14 cellular contexts compared by ENCODE assay signal in the genomic region with DNA sequence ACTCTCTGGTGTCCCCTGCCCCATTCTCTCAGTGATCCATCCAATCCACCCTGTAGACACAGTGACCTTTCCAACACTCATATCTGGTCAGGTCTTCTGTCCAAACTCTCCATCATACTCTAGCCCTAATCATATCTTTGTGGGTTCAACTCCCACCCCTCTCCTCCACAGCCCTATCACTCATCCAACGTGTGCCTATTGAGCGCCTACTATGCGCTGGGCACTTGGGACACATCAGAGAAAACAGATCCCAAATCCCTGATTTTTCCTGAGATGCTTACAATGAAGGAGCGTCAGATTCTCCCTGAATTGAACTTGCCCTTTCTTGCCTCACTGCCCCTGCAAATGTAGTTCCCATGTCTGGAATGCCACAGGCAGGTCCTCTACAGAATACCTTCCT. TPM values are rescaled to one million over a fixed set of nuclear protein-coding genes. Genes with fewer than 3 reads are reported as not detected.
A peak's percentile ranks its signal among the peaks of the same experiment; 100 is the strongest.
DNase-seq lines count a peak whose midpoint lies in the region; ATAC-seq, FAIRE-seq and TF ChIP-seq lines count a peak whose summit lies in the region.
"Had no signal": no experiment of that assay in that cellular context is flagged by ENCODE, and none has a peak within 500 bp of the region (broad histone marks: within the 10 kb centered on the region; RNA-seq: fewer than 3 reads in every experiment).

No MANE protein-coding gene starts in this region.

- no peaks in the 10 kb centered on the region for H3K27me3 Mint-ChIP-seq in activated CD4-positive, alpha-beta memory T cell treated with anti-CD3 and anti-CD28 coated beads for 36 hours
- no peaks in the 10 kb centered on the region for H3K27me3 Mint-ChIP-seq in activated CD4-positive, alpha-beta memory T cell treated with anti-CD3 and anti-CD28 coated beads, Interleukin-2, amount 10 ng/mL, durations not matched to agents 7 days and 5 days
- H3K27me3 Mint-ChIP-seq in naive thymus-derived CD4-positive, alpha-beta T cell = no peaks in the 10 kb centered on the region

- no peak overlapping the region for H3K9ac ChIP-seq in PC-3 (ENCODE audit: low read length)

- no peaks in the 10 kb centered on the region for H3F3A ChIP-seq in PC-3 (ENCODE audit: low read length, unreplicated experiment)

- no peak overlapping the region for H2AFZ ChIP-seq in PC-3 (ENCODE audit: low read length)

- FAIRE-seq in urothelium cell line (lab: Jason Lieb, UNC) = no peak

- no peaks in the 10 kb centered on the region for H3K9me3 ChIP-seq in PC-3 (ENCODE audit: low read length)
- H3K9me3 ChIP-seq in naive thymus-derived CD4-positive, alpha-beta T cell (ENCODE audit: control insufficient read depth in 2 of 3, low read length in 3 of 3) = no peaks in the 10 kb centered on the region
- H3K9me3 ChIP-seq: ovary, upper lobe of right lung had no signal

- CTCF ChIA-PET in activated CD4-positive, alpha-beta memory T cell treated with anti-CD3 and anti-CD28 coated beads for 36 hours (lab: Charles Lee) = interaction anchor here (1.0 to 3.2 kb wide), 2 partner anchors 45 to 201 kb away, joined by 3 to 36 read pairs; partner anchors contain the start of gene ITGAL
- CTCF ChIA-PET in activated CD4-positive, alpha-beta memory T cell treated with anti-CD3 and anti-CD28 coated beads, Interleukin-2, amount 10 ng/mL, durations not matched to agents 7 days and 5 days (lab: Charles Lee) = no interaction called here
- CTCF ChIA-PET in PC-3 (lab: Charles Lee) = no interaction called here
- CTCF ChIA-PET in naive thymus-derived CD4-positive, alpha-beta T cell (lab: Charles Lee) = no interaction called here

- POLR2A ChIA-PET in activated CD4-positive, alpha-beta memory T cell treated with anti-CD3 and anti-CD28 coated beads for 36 hours (lab: Charles Lee) = no interaction called here
- POLR2A ChIA-PET in activated CD4-positive, alpha-beta memory T cell treated with anti-CD3 and anti-CD28 coated beads, Interleukin-2, amount 10 ng/mL, durations not matched to agents 7 days and 5 days (lab: Charles Lee) = interaction anchor here (0.9 to 3.6 kb wide), 2 partner anchors 45 to 129 kb away, joined by 3 to 41 read pairs; partner anchors contain the start of gene ITGAL
- POLR2A ChIA-PET in PC-3 (lab: Charles Lee; ENCODE audit: unreplicated experiment) = no interaction called here
- POLR2A ChIA-PET in naive thymus-derived CD4-positive, alpha-beta T cell (lab: Charles Lee) = interaction anchor here (0.9 kb wide), 1 partner anchor 10 kb away, joined by 3 read pairs; no protein-coding TSS in a partner anchor

- no peaks in the 10 kb centered on the region for H3K9me3 Mint-ChIP-seq in activated CD4-positive, alpha-beta memory T cell treated with anti-CD3 and anti-CD28 coated beads for 36 hours
- no peaks in the 10 kb centered on the region for H3K9me3 Mint-ChIP-seq in activated CD4-positive, alpha-beta memory T cell treated with anti-CD3 and anti-CD28 coated beads, Interleukin-2, amount 10 ng/mL, durations not matched to agents 7 days and 5 days
- H3K9me3 Mint-ChIP-seq in naive thymus-derived CD4-positive, alpha-beta T cell = peaks cover 0 to 2% (median 0%) of the 10 kb centered on the region in 11 donors

- BruUV-seq in PC-3 (replicated peaks; lab: Mats Ljungman, UMichigan) = no TSS peak

- H3K27ac Mint-ChIP-seq in activated CD4-positive, alpha-beta memory T cell treated with anti-CD3 and anti-CD28 coated beads for 36 hours = peak overlapping the region; percentile 44
- no peak overlapping the region for H3K27ac Mint-ChIP-seq in activated CD4-positive, alpha-beta memory T cell treated with anti-CD3 and anti-CD28 coated beads, Interleukin-2, amount 10 ng/mL, durations not matched to agents 7 days and 5 days
- H3K27ac Mint-ChIP-seq in naive thymus-derived CD4-positive, alpha-beta T cell = peak overlapping the region in 5 of 9 donors; percentile 2 to 78 (median 59)

- peaks cover 24% of the 10 kb centered on the region for H3K4me1 Mint-ChIP-seq in activated CD4-positive, alpha-beta memory T cell treated with anti-CD3 and anti-CD28 coated beads for 36 hours (ENCODE audit: low read depth)
- peaks cover 27% of the 10 kb centered on the region for H3K4me1 Mint-ChIP-seq in activated CD4-positive, alpha-beta memory T cell treated with anti-CD3 and anti-CD28 coated beads, Interleukin-2, amount 10 ng/mL, durations not matched to agents 7 days and 5 days
- H3K4me1 Mint-ChIP-seq in naive thymus-derived CD4-positive, alpha-beta T cell = peaks cover 7 to 17% (median 11%) of the 10 kb centered on the region in 7 donors

- peaks cover 32% of the 10 kb centered on the region for H3K36me3 Mint-ChIP-seq in activated CD4-positive, alpha-beta memory T cell treated with anti-CD3 and anti-CD28 coated beads for 36 hours
- H3K36me3 Mint-ChIP-seq in activated CD4-positive, alpha-beta memory T cell treated with anti-CD3 and anti-CD28 coated beads, Interleukin-2, amount 10 ng/mL, durations not matched to agents 7 days and 5 days (ENCODE audit: low read depth) = peaks cover 36% of the 10 kb centered on the region
- H3K36me3 Mint-ChIP-seq in naive thymus-derived CD4-positive, alpha-beta T cell = peaks cover 4 to 15% (median 9%) of the 10 kb centered on the region in 5 donors

- H3K27ac ChIP-seq in PC-3 (ENCODE audit: low read length) = no peak overlapping the region
- peak overlapping the region; percentile 35 for H3K27ac ChIP-seq in naive thymus-derived CD4-positive, alpha-beta T cell (ENCODE audit: low read depth, low read length)
- H3K27ac ChIP-seq: ovary, upper lobe of right lung had no signal

- no peak for DNase-seq in activated CD4-positive, alpha-beta memory T cell treated with anti-CD3 and anti-CD28 coated beads for 36 hours
- no peak for DNase-seq in activated CD4-positive, alpha-beta memory T cell treated with anti-CD3 and anti-CD28 coated beads, Interleukin-2, amount 10 ng/mL, durations not matched to agents 7 days and 5 days
- no peak for DNase-seq in PC-3
- DNase-seq in naive thymus-derived CD4-positive, alpha-beta T cell = no peak
- no peak for DNase-seq in urothelium cell line (ENCODE audit: low spot score)
- DNase-seq in NCI-H1436 treated with DMSO at 0.1 percent for 48 hours (lab: John Stamatoyannopoulos, UW) = no peak
- DNase-seq: ACHN; DMS79; NK-92 treated with Interleukin-12 subunit alpha and Interleukin-12 subunit beta, amount 100 ng/mL, for 24 hours; ovary; upper lobe of right lung had no signal

- H3K4me1 ChIP-seq in PC-3 (ENCODE audit: insufficient read depth, low read length) = peaks cover 12% of the 10 kb centered on the region; the same call in 1 of the 2 replicates
- peaks cover 15 to 16% of the 10 kb centered on the region in 2 donors for H3K4me1 ChIP-seq in naive thymus-derived CD4-positive, alpha-beta T cell (ENCODE audit: control insufficient read depth in 2 of 2, insufficient read depth in 2 of 2, low read length in 2 of 2)

- H3K4me3 ChIP-seq in PC-3 (ENCODE audit: low read length) = peak overlapping the region; percentile 87; the same call in 1 of the 2 replicates
- no peak overlapping the region for H3K4me3 ChIP-seq in naive thymus-derived CD4-positive, alpha-beta T cell (ENCODE audit: low read length)
- H3K4me3 ChIP-seq: lung, ovary, upper lobe of right lung had no signal

- no peak for TF ChIP-seq CTCF in PC-3 (conservative IDR thresholded peaks at IDR 0.05; ENCODE audit: low read depth, low read length)

- H4K20me1 ChIP-seq in PC-3 (ENCODE audit: low read length) = no peaks in the 10 kb centered on the region

- H3K9me2 ChIP-seq in PC-3 (replicated peaks; ENCODE audit: low read length) = no peaks in the 10 kb centered on the region

- H3K27me3 ChIP-seq in PC-3 (ENCODE audit: low read length) = no peaks in the 10 kb centered on the region
- no peaks in the 10 kb centered on the region for H3K27me3 ChIP-seq in naive thymus-derived CD4-positive, alpha-beta T cell (ENCODE audit: control insufficient read depth in 2 of 2, insufficient read depth in 2 of 2, low read length in 2 of 2)
- H3K27me3 ChIP-seq: ovary, upper lobe of right lung had no signal

- peaks cover 10% of the 10 kb centered on the region for H3K36me3 ChIP-seq in PC-3 (ENCODE audit: low read depth, low read length)
- H3K36me3 ChIP-seq in naive thymus-derived CD4-positive, alpha-beta T cell (ENCODE audit: control insufficient read depth in 2 of 3, insufficient read depth in 3 of 3, low read length in 3 of 3) = peaks cover 0 to 30% (median 8%) of the 10 kb centered on the region in 3 experiments
- H3K36me3 ChIP-seq: ovary had no signal

- ATAC-seq in PC-3 = no peak
- ATAC-seq in naive thymus-derived CD4-positive, alpha-beta T cell = no peak
- ATAC-seq: upper lobe of right lung had no signal

- intact Hi-C loops in activated CD4-positive, alpha-beta memory T cell treated with anti-CD3 and anti-CD28 coated beads for 36 hours (cut with micrococcal nuclease) = no loop called here
- intact Hi-C loops in PC-3 (cut with micrococcal nuclease) = no loop called here
- intact Hi-C loops in naive thymus-derived CD4-positive, alpha-beta T cell (cut with micrococcal nuclease) = no loop called here

- peak overlapping the region; percentile 96 for H3K4me2 ChIP-seq in PC-3 (ENCODE audit: low read length)

- H3K79me2 ChIP-seq in PC-3 (ENCODE audit: low read length) = peaks cover 33% of the 10 kb centered on the region

- peak overlapping the region; percentile 20 for H3K4me3 Mint-ChIP-seq in activated CD4-positive, alpha-beta memory T cell treated with anti-CD3 and anti-CD28 coated beads for 36 hours
- H3K4me3 Mint-ChIP-seq in activated CD4-positive, alpha-beta memory T cell treated with anti-CD3 and anti-CD28 coated beads, Interleukin-2, amount 10 ng/mL, durations not matched to agents 7 days and 5 days = no peak overlapping the region
- H3K4me3 Mint-ChIP-seq in naive thymus-derived CD4-positive, alpha-beta T cell = peak overlapping the region in 8 of 10 donors; percentile 7 to 57 (median 19)

RNA-seq across cellular contexts. Expression of gene DCTPP1, which starts 1.8 kb away (rescaled TPM):
- 10 to 100 TPM; 87.5 to 96.6 TPM for total RNA-seq in activated CD4-positive, alpha-beta memory T cell treated with anti-CD3 and anti-CD28 coated beads for 36 hours
- total RNA-seq in activated CD4-positive, alpha-beta memory T cell treated with anti-CD3 and anti-CD28 coated beads, Interleukin-2, amount 10 ng/mL, durations not matched to agents 7 days and 5 days = 10 to 100 TPM; 51.3 to 51.4 TPM
- 63.1 and 64.1 TPM in 2 replicates for total RNA-seq in PC-3 (2014; rRNA removed)
- 10 to 100 TPM; 11.6 to 74.1 (median 13.8) TPM for total RNA-seq in naive thymus-derived CD4-positive, alpha-beta T cell
- 10 to 100 TPM; 75.0 to 81.1 TPM for polyA plus RNA-seq in naive thymus-derived CD4-positive, alpha-beta T cell

RNA-seq across cellular contexts. Expression of gene SEPHS2, which starts 17.6 kb away (rescaled TPM):
- 10 to 100 TPM; 61.4 to 61.7 TPM for total RNA-seq in activated CD4-positive, alpha-beta memory T cell treated with anti-CD3 and anti-CD28 coated beads for 36 hours
- 10 to 100 TPM; 56.3 to 57.8 TPM for total RNA-seq in activated CD4-positive, alpha-beta memory T cell treated with anti-CD3 and anti-CD28 coated beads, Interleukin-2, amount 10 ng/mL, durations not matched to agents 7 days and 5 days
- 8.4 and 16.8 TPM in 2 replicates for total RNA-seq in PC-3 (2014; rRNA removed)
- total RNA-seq in naive thymus-derived CD4-positive, alpha-beta T cell = 10 to 100 TPM; 20.9 to 69.6 (median 47.1) TPM
- polyA plus RNA-seq in naive thymus-derived CD4-positive, alpha-beta T cell = 10 to 100 TPM; 61.2 to 83.9 TPM

RNA-seq across cellular contexts. Expression of gene ZNF771, which starts 20.6 kb away (rescaled TPM):
- total RNA-seq in activated CD4-positive, alpha-beta memory T cell treated with anti-CD3 and anti-CD28 coated beads for 36 hours = 1 to 10 TPM; 5.4 to 5.7 TPM
- total RNA-seq in activated CD4-positive, alpha-beta memory T cell treated with anti-CD3 and anti-CD28 coated beads, Interleukin-2, amount 10 ng/mL, durations not matched to agents 7 days and 5 days = 1 to 10 TPM; 4.2 to 4.5 TPM
- 3.6 and 4.3 TPM in 2 replicates for total RNA-seq in PC-3 (2014; rRNA removed)
- total RNA-seq in naive thymus-derived CD4-positive, alpha-beta T cell = 1 to 10 TPM; 1.2 to 9.0 (median 4.5) TPM
- 1 to 10 TPM; 3.1 to 9.4 TPM for polyA plus RNA-seq in naive thymus-derived CD4-positive, alpha-beta T cell

RNA-seq across cellular contexts. Expression of gene ZNF48, which starts 32.8 kb away (rescaled TPM):
- total RNA-seq in activated CD4-positive, alpha-beta memory T cell treated with anti-CD3 and anti-CD28 coated beads for 36 hours = 10 to 100 TPM; 13.1 to 13.6 TPM
- 10 to 100 TPM; 14.2 to 14.5 TPM for total RNA-seq in activated CD4-positive, alpha-beta memory T cell treated with anti-CD3 and anti-CD28 coated beads, Interleukin-2, amount 10 ng/mL, durations not matched to agents 7 days and 5 days
- 8.9 and 14.2 TPM in 2 replicates for total RNA-seq in PC-3 (2014; rRNA removed)
- total RNA-seq in naive thymus-derived CD4-positive, alpha-beta T cell = 10 to 100 TPM in 3 of 5 experiments, 1 to 10 TPM in 2; 6.0 to 16.0 (median 15.6) TPM
- 10 to 100 TPM in 1 of 2 donors, 1 to 10 TPM in 1; 6.0 to 10.9 TPM for polyA plus RNA-seq in naive thymus-derived CD4-positive, alpha-beta T cell

RNA-seq across cellular contexts. Expression of gene ITGAL, which starts 44.5 kb away (rescaled TPM):
- total RNA-seq in activated CD4-positive, alpha-beta memory T cell treated with anti-CD3 and anti-CD28 coated beads for 36 hours = 100 to 1,000 TPM; 218 to 226 TPM
- total RNA-seq in activated CD4-positive, alpha-beta memory T cell treated with anti-CD3 and anti-CD28 coated beads, Interleukin-2, amount 10 ng/mL, durations not matched to agents 7 days and 5 days = 100 to 1,000 TPM; 583 to 586 TPM
- not detected in 2 replicates for total RNA-seq in PC-3 (2014; rRNA removed)
- 100 to 1,000 TPM; 258 to 629 (median 436) TPM for total RNA-seq in naive thymus-derived CD4-positive, alpha-beta T cell
- polyA plus RNA-seq in naive thymus-derived CD4-positive, alpha-beta T cell = 100 to 1,000 TPM; 110 to 135 TPM
- total RNA-seq: dermis microvascular lymphatic vessel endothelial cell, LHCN-M2 had no signal

Comparison
In these comparisons a context has a peak if more than half of its experiments do, and no peak if none do; other contexts are left out.
1. POLR2A ChIA-PET loops: an anchor here in activated CD4-positive, alpha-beta memory T cell treated with anti-CD3 and anti-CD28 coated beads, Interleukin-2, amount 10 ng/mL, durations not matched to agents 7 days and 5 days (0.9 to 3.6 kb wide) and naive thymus-derived CD4-positive, alpha-beta T cell (0.9 kb wide); none called in activated CD4-positive, alpha-beta memory T cell treated with anti-CD3 and anti-CD28 coated beads for 36 hours and PC-3.